ENCODE assay signal across 14 cellular contexts in genomic region chr3:190063490-190063889, GRCh38.
"Had no signal": no experiment of that assay in that cellular context is flagged by ENCODE, and none has a peak within 500 bp of the region (broad histone marks: within the 10 kb centered on the region; RNA-seq: fewer than 3 reads in every experiment).

No MANE protein-coding gene starts in this region.

- H3K4me1 ChIP-seq: right lobe of liver had no signal

- H3K36me3 Mint-ChIP-seq: activated naive CD4-positive, alpha-beta T cell treated with anti-CD3 and anti-CD28 coated beads, Interleukin-2, amount 50 U/mL, for 24 hours; memory B cell; type B pancreatic cell had no signal

- H3K27me3 ChIP-seq: adrenal gland, foreskin keratinocyte, right lobe of liver had no signal

- H3K27me3 Mint-ChIP-seq: memory B cell, type B pancreatic cell had no signal

- H3K27ac ChIP-seq: coronary artery, foreskin keratinocyte, right lobe of liver had no signal

- H3K9me3 ChIP-seq: adrenal gland, right lobe of liver had no signal

- DNase-seq: activated CD4-positive, alpha-beta T cell treated with anti-CD3 and anti-CD28 coated beads for 1 hour; activated CD4-positive, alpha-beta T cell treated with anti-CD3 and anti-CD28 coated beads, Interleukin-2, amount 50 U/mL, for 4 hours; central memory CD4-positive, alpha-beta T cell; glutamatergic neuron; left ventricle myocardium superior; right lobe of liver; T-helper 1 cell had no signal

- H3K9me3 Mint-ChIP-seq: activated naive CD4-positive, alpha-beta T cell treated with anti-CD3 and anti-CD28 coated beads, Interleukin-2, amount 50 U/mL, for 24 hours; memory B cell; stimulated activated naive CD8-positive, alpha-beta T cell treated with anti-CD3 and anti-CD28 coated beads, Interleukin-15, Interleukin-2, amounts not matched to agents 100 ng/mL and 50 ng/mL, for 24 hours; type B pancreatic cell had no signal

- H3K36me3 ChIP-seq: adrenal gland, right lobe of liver had no signal

- H3K27ac Mint-ChIP-seq: activated naive CD4-positive, alpha-beta T cell treated with anti-CD3 and anti-CD28 coated beads, Interleukin-2, amount 50 U/mL, for 24 hours; memory B cell; stimulated activated naive CD8-positive, alpha-beta T cell treated with anti-CD3 and anti-CD28 coated beads, Interleukin-15, Interleukin-2, amounts not matched to agents 100 ng/mL and 50 ng/mL, for 24 hours; type B pancreatic cell had no signal

- H3K4me3 ChIP-seq: adrenal gland, coronary artery, right lobe of liver had no signal

- H3K4me3 Mint-ChIP-seq: activated naive CD4-positive, alpha-beta T cell treated with anti-CD3 and anti-CD28 coated beads, Interleukin-2, amount 50 U/mL, for 24 hours; memory B cell; stimulated activated naive CD8-positive, alpha-beta T cell treated with anti-CD3 and anti-CD28 coated beads, Interleukin-15, Interleukin-2, amounts not matched to agents 100 ng/mL and 50 ng/mL, for 24 hours; type B pancreatic cell had no signal

- H3K4me1 Mint-ChIP-seq: activated naive CD4-positive, alpha-beta T cell treated with anti-CD3 and anti-CD28 coated beads, Interleukin-2, amount 50 U/mL, for 24 hours; memory B cell had no signal

- ATAC-seq: left ventricle myocardium superior had no signal
